9 cellular contexts compared by ENCODE assay signal in the genomic region with DNA sequence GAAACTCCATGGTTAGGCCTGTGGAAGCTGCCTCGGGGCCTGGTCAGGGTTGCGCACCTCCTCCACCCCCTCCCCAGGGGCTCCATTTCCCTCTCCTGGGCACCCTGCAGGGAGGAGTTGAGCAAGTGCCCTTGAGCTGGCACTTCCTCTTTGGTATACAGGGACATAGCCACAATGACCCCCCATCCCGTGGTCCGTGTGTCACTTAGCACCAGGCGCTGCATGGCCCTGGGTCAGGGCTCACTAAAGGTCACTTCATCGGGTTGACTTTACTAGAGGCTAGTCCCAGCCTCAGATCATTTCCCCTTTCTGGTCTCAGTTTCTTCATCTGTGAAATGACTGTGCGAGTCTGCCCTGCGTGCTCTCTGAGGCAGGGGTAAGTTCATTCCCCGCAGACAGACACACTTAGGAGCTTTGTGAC. TPM values are rescaled to one million over a fixed set of nuclear protein-coding genes. Genes with fewer than 3 reads are reported as not detected.
A peak's percentile ranks its signal among the peaks of the same experiment; 100 is the strongest.
DNase-seq lines count a peak whose midpoint lies in the region; ATAC-seq, FAIRE-seq and TF ChIP-seq lines count a peak whose summit lies in the region.
"Had no signal": no experiment of that assay in that cellular context is flagged by ENCODE, and none has a peak within 500 bp of the region (broad histone marks: within the 10 kb centered on the region; RNA-seq: fewer than 3 reads in every experiment).

No MANE protein-coding gene starts in this region.

- ATAC-seq in GM21825 (IDR thresholded peaks at IDR 0.05; ENCODE audit: unreplicated experiment) (peak; percentile 34), memory B cell (ENCODE audit: low read depth) (peak; percentile 25)

- peaks cover 72% of the 10 kb centered on the region for H3K4me1 Mint-ChIP-seq in memory B cell

- no peaks in the 10 kb centered on the region for H3K36me3 Mint-ChIP-seq in memory B cell

- H3K9me3 Mint-ChIP-seq in memory B cell: no peaks in the 10 kb centered on the region

- DNase-seq in GM12891 (ENCODE audit: insufficient read length, low spot score) (peak; percentile 68), NOMO-1 treated with DMSO at 0.1 percent for 48 hours (lab: John Stamatoyannopoulos, UW; ENCODE audit: unreplicated experiment) (peak; percentile 79), memory B cell (ENCODE audit: low spot score in 2 of 2) (no peak), GM03348 (ENCODE audit: low spot score) (no peak), NCI-H146 (lab: John Stamatoyannopoulos, UW) (no peak), COR-L47 (lab: John Stamatoyannopoulos, UW) (no peak), DMS53 (lab: John Stamatoyannopoulos, UW) (no peak)

- no peak for TF ChIP-seq POLR2A in GM12891 (IDR thresholded peaks at IDR 0.05; ENCODE audit: low read depth, low read length)

- H3K27ac Mint-ChIP-seq in memory B cell: peak overlapping the region; percentile 85

- H3K27me3 Mint-ChIP-seq in memory B cell: no peaks in the 10 kb centered on the region

- peak; percentile 85 for FAIRE-seq in GM12891 (lab: Jason Lieb, UNC)
- FAIRE-seq: endometrium had no signal

- peak overlapping the region; percentile 78 for H3K4me3 Mint-ChIP-seq in memory B cell

TF ChIP-seq in GM12891, 5 proteins besides CTCF, POLR2A, EP300 and RAD21:
- TF ChIP-seq PAX5 (IDR thresholded peaks at IDR 0.05; ENCODE audit: insufficient read depth, low read length, severe bottlenecking) (peak; percentile 3), TAF1 (IDR thresholded peaks at IDR 0.05; ENCODE audit: low read depth, low read length) (no peak), SPI1 (IDR thresholded peaks at IDR 0.05; ENCODE audit: low read depth, low read length) (peak; percentile 96), POLR2AphosphoS5 (IDR thresholded peaks at IDR 0.05; ENCODE audit: low read depth, low read length) (no peak), POU2F2 (IDR thresholded peaks at IDR 0.05; ENCODE audit: low read depth, low read length) (no peak)

RNA-seq across cellular contexts. Expression of gene CXXC5, which starts 16.1 kb away (rescaled TPM):
- 29.4 TPM for polyA plus RNA-seq in GM12891 (2012; ENCODE audit: low read depth, missing spikeins)

Comparison
In these comparisons a context has a peak if more than half of its experiments do, and no peak if none do; other contexts are left out.
1. DNase-seq: peak in GM12891 (single experiment) and NOMO-1 treated with DMSO at 0.1 percent for 48 hours (single experiment); none in memory B cell (0 of 2), GM03348 (single experiment), NCI-H146 (single experiment), COR-L47 (single experiment) and DMS53 (single experiment).